In genomic region chr5:103258368-103258956, GRCh38 we compare ENCODE assay signal across 1 cellular context.
A peak's percentile ranks its signal among the peaks of the same experiment; 100 is the strongest.
TF ChIP-seq lines count a peak whose summit lies in the region.

TSS of gene MACIR (plus strand) at chr5:103258763. CDS start at chr5:103275920, 17,157 bp downstream.

TF ChIP-seq in HepG2, 621 proteins besides CTCF, POLR2A, EP300 and RAD21 (continued from another document):
- 0 out of 2 replicates have a peak, but pooled peaks have one; percentile 54 for TF ChIP-seq ZNF512 (CRISPR knock-in tag; IDR thresholded peaks at IDR 0.05)
- TF ChIP-seq RBFOX2 (IDR thresholded peaks at IDR 0.05; ENCODE audit: low read depth, low read length): peak; percentile 58
- no peak for TF ChIP-seq MAX (IDR thresholded peaks at IDR 0.05)
- TF ChIP-seq ZNF619 (CRISPR knock-in tag; IDR thresholded peaks at IDR 0.05): peak; percentile 38; the same call in 1 of the 2 replicates
- TF ChIP-seq FOXP4 (CRISPR knock-in tag; IDR thresholded peaks at IDR 0.05): no peak
- peak; percentile 98 for TF ChIP-seq ZSCAN22 (CRISPR knock-in tag; IDR thresholded peaks at IDR 0.05)
- no peak for TF ChIP-seq SMAD3 (CRISPR knock-in tag; IDR thresholded peaks at IDR 0.05)
- TF ChIP-seq ZSCAN20 (CRISPR knock-in tag; IDR thresholded peaks at IDR 0.05; ENCODE audit: borderline replicate concordance): 0 out of 2 replicates have a peak, but pooled peaks have one; percentile 3
- peak; percentile 9 for TF ChIP-seq SRSF1 (optimal IDR thresholded peaks at IDR 0.05; ENCODE audit: low read depth, low read length)
- no peak for TF ChIP-seq ZBTB7A (CRISPR knock-in tag; IDR thresholded peaks at IDR 0.05)
- TF ChIP-seq THAP9 (CRISPR knock-in tag; IDR thresholded peaks at IDR 0.05; ENCODE audit: borderline replicate concordance): peak; percentile 18; the same call in 1 of the 2 replicates
- TF ChIP-seq TEAD2 (CRISPR knock-in tag; IDR thresholded peaks at IDR 0.05): no peak
- TF ChIP-seq ZNF83 (CRISPR knock-in tag; IDR thresholded peaks at IDR 0.05; ENCODE audit: borderline replicate concordance): no peak
- no peak for TF ChIP-seq ZNF691 (CRISPR knock-in tag; IDR thresholded peaks at IDR 0.05; ENCODE audit: borderline replicate concordance, low read depth)
- TF ChIP-seq SMAD1 (CRISPR knock-in tag; IDR thresholded peaks at IDR 0.05; ENCODE audit: borderline replicate concordance, low read depth): peak; percentile 72; the same call in 1 of the 2 replicates
- TF ChIP-seq BATF2 (CRISPR knock-in tag; IDR thresholded peaks at IDR 0.05): 0 out of 2 replicates have a peak, but pooled peaks have one; percentile 12
- TF ChIP-seq GZF1 (CRISPR knock-in tag; IDR thresholded peaks at IDR 0.05): 0 out of 2 replicates have a peak, but pooled peaks have one; percentile 5
- TF ChIP-seq NR3C1 (CRISPR knock-in tag; IDR thresholded peaks at IDR 0.05): no peak
- TF ChIP-seq ZC3H13 (CRISPR knock-in tag; IDR thresholded peaks at IDR 0.05): 0 out of 2 replicates have a peak, but pooled peaks have one; percentile 31
- TF ChIP-seq ZNF704 (CRISPR knock-in tag; IDR thresholded peaks at IDR 0.05; ENCODE audit: borderline replicate concordance): no peak
- no peak; the same call in 1 of the 2 replicates for TF ChIP-seq MAZ (IDR thresholded peaks at IDR 0.05; ENCODE audit: borderline replicate concordance, low read depth, low read length)
- TF ChIP-seq MAZ (CRISPR knock-in tag; IDR thresholded peaks at IDR 0.05; ENCODE audit: low read depth): peak; percentile 69; the same call in 1 of the 2 replicates
- peak; percentile 87 for TF ChIP-seq SP5 (CRISPR knock-in tag; IDR thresholded peaks at IDR 0.05; ENCODE audit: borderline replicate concordance, low read depth)
- no peak for TF ChIP-seq YY1 (IDR thresholded peaks at IDR 0.05; ENCODE audit: insufficient read depth, insufficient replicate concordance, low read depth, low read length)
- TF ChIP-seq UBTF (CRISPR knock-in tag; IDR thresholded peaks at IDR 0.05): peak; percentile 90
- peak; percentile 61; the same call in 1 of the 2 replicates for TF ChIP-seq TFDP2 (CRISPR knock-in tag; IDR thresholded peaks at IDR 0.05)
- peak; percentile 13; the same call in 1 of the 2 replicates for TF ChIP-seq ARID5B (CRISPR knock-in tag; IDR thresholded peaks at IDR 0.05)
- no peak for TF ChIP-seq ZNF205 (CRISPR knock-in tag; IDR thresholded peaks at IDR 0.05)
- 0 out of 2 replicates have a peak, but pooled peaks have one; percentile 7 for TF ChIP-seq NRL (CRISPR knock-in tag; IDR thresholded peaks at IDR 0.05; ENCODE audit: borderline replicate concordance)
- peak; percentile 22; the same call in 1 of the 2 replicates for TF ChIP-seq SP4 (CRISPR knock-in tag; IDR thresholded peaks at IDR 0.05)
- peak; percentile 60 for TF ChIP-seq XRCC5 (optimal IDR thresholded peaks at IDR 0.05; ENCODE audit: low read length)
- 0 out of 2 replicates have a peak, but pooled peaks have one; percentile 33 for TF ChIP-seq ZNF280B (CRISPR knock-in tag; IDR thresholded peaks at IDR 0.05; ENCODE audit: borderline replicate concordance)
- peak; percentile 64; the same call in 1 of the 2 replicates for TF ChIP-seq ZNF788 (CRISPR knock-in tag; IDR thresholded peaks at IDR 0.05; ENCODE audit: borderline replicate concordance)
- no peak for TF ChIP-seq SIX4 (CRISPR knock-in tag; IDR thresholded peaks at IDR 0.05)
- no peak; the same call in 1 of the 2 replicates for TF ChIP-seq SNAPC2 (CRISPR knock-in tag; IDR thresholded peaks at IDR 0.05)
- TF ChIP-seq HES4 (CRISPR knock-in tag; IDR thresholded peaks at IDR 0.05; ENCODE audit: borderline replicate concordance): peak; percentile 37; the same call in 1 of the 2 replicates
- TF ChIP-seq YEATS2 (CRISPR knock-in tag; IDR thresholded peaks at IDR 0.05; ENCODE audit: borderline replicate concordance): no peak
- TF ChIP-seq ATF5 (CRISPR knock-in tag; IDR thresholded peaks at IDR 0.05; ENCODE audit: low read depth): 0 out of 2 replicates have a peak, but pooled peaks have one; percentile 6
TF ChIP-seq in HepG2: peak in this region for 52.
